In the genomic region with DNA sequence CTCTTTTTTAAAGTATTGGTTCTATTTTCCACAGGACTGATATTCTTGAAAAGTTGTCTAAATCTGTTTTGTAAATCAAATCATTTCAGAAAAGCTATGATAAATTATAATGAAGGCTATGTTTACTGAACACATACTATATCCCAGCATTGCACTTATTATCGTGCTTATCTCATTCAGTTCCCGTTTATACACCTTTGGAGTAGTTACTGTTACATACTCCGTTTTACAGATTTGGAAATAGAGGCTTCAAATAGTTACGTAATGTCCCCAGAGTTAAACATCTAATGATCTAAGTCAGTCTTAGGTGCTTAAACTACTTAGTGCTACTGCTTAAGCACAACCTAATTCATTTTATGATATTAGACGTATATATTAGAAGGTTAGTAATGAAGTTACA, we compare ENCODE assay signal across 2 cellular contexts.
TF ChIP-seq lines count a peak whose summit lies in the region.

No MANE protein-coding gene starts in this region.

TF ChIP-seq in A549, 52 proteins besides CTCF, POLR2A, EP300 and RAD21:
- TF ChIP-seq RNF2 (IDR thresholded peaks at IDR 0.05; ENCODE audit: borderline replicate concordance, low read depth) (no peak), ZFP36 (IDR thresholded peaks at IDR 0.05; ENCODE audit: borderline replicate concordance, partially characterized antibody) (no peak), GATA3 (IDR thresholded peaks at IDR 0.05; ENCODE audit: borderline replicate concordance) (no peak), JUNB (IDR thresholded peaks at IDR 0.05) (no peak), EHF (CRISPR knock-in tag; IDR thresholded peaks at IDR 0.05) (no peak), SMC3 (IDR thresholded peaks at IDR 0.05) (no peak)

TF ChIP-seq in IMR-90, 13 proteins besides CTCF, POLR2A, EP300 and RAD21:
- TF ChIP-seq CEBPB (IDR thresholded peaks at IDR 0.05; ENCODE audit: low read depth, low read length) (peak; percentile 58), SMC3 (IDR thresholded peaks at IDR 0.05; ENCODE audit: low read depth, low read length) (no peak), NFE2L2 (IDR thresholded peaks at IDR 0.05; ENCODE audit: low read depth, low read length) (no peak), MXI1 (IDR thresholded peaks at IDR 0.05; ENCODE audit: borderline replicate concordance, low read depth, low read length) (no peak)
- TF ChIP-seq, protein P1, sequence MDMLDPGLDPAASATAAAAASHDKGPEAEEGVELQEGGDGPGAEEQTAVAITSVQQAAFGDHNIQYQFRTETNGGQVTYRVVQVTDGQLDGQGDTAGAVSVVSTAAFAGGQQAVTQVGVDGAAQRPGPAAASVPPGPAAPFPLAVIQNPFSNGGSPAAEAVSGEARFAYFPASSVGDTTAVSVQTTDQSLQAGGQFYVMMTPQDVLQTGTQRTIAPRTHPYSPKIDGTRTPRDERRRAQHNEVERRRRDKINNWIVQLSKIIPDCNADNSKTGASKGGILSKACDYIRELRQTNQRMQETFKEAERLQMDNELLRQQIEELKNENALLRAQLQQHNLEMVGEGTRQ (IDR thresholded peaks at IDR 0.05; ENCODE audit: low read depth, low read length), result no peak
